Comparison of ENCODE assay signal across 8 cellular contexts in genomic region chr12:56941299-56942017, GRCh38. TPM values are rescaled to one million over a fixed set of nuclear protein-coding genes. Genes with fewer than 3 reads are reported as not detected.
DNase-seq lines count a peak whose midpoint lies in the region; ATAC-seq, FAIRE-seq and TF ChIP-seq lines count a peak whose summit lies in the region.

No MANE protein-coding gene starts in this region.

- H3K27ac Mint-ChIP-seq in Caco-2 (ENCODE audit: unreplicated experiment), result peak overlapping the region; percentile 72
- H3K27ac Mint-ChIP-seq in natural killer cell treated with Interleukin-12 subunit alpha and Interleukin-12 subunit beta and Interleukin-15 and Interleukin-18, amount 100 ng/mL, for 72 hours, result no peak overlapping the region
- no peak overlapping the region for H3K27ac Mint-ChIP-seq in endothelial cell (ENCODE audit: unreplicated experiment)
- no peak overlapping the region for H3K27ac Mint-ChIP-seq in T-helper 2 cell treated with Interferon-gamma antibody and Interleukin-4, amounts not matched to agents 5 μg/mL and 100 μg/mL, for 36 hours

- H3K79me2 ChIP-seq in GM12878 (ENCODE audit: control insufficient read depth, insufficient read depth, low read length), result no peaks in the 10 kb centered on the region

- peak; percentile 78 for ATAC-seq in HG03066 (IDR thresholded peaks at IDR 0.05; ENCODE audit: low read depth, unreplicated experiment)
- peak; percentile 51 for ATAC-seq in GM12878
- peak; percentile 51 to 60 for ATAC-seq in natural killer cell treated with Interleukin-12 subunit alpha and Interleukin-12 subunit beta and Interleukin-15 and Interleukin-18, amount 100 ng/mL, for 72 hours
- no peak for ATAC-seq in activated T-cell treated with anti-CD3 and anti-CD28 coated beads, Interleukin-2, amount 50 U/mL, for 4 hours

- TF ChIP-seq CTCF in Caco-2 (IDR thresholded peaks at IDR 0.05; ENCODE audit: insufficient read depth in 1 of 2, low read depth in 1 of 2, low read length in 1 of 2, severe bottlenecking in 1 of 2, unreplicated experiment in 1 of 2) (no peak), GM12878 (IDR thresholded peaks at IDR 0.05 in 2 of 3, conservative IDR thresholded peaks at IDR 0.05 in 1 of 3; ENCODE audit: control insufficient read depth in 2 of 3, extremely low read depth in 1 of 3, insufficient read depth in 1 of 3, low read depth in 3 of 3, low read length in 3 of 3) (no peak), endothelial cell (IDR thresholded peaks at IDR 0.05; ENCODE audit: unreplicated experiment) (no peak)

- no peak for DNase-seq in Caco-2
- DNase-seq in GM12878 (ENCODE audit: low read depth, low spot score), result peak; percentile 23
- no peak for DNase-seq in natural killer cell treated with Interleukin-12 subunit alpha and Interleukin-12 subunit beta and Interleukin-15 and Interleukin-18, amount 100 ng/mL, for 72 hours (ENCODE audit: low spot score)
- no peak for DNase-seq in endothelial cell (ENCODE audit: low spot score)
- DNase-seq in activated T-cell treated with anti-CD3 and anti-CD28 coated beads, Interleukin-2, amount 50 U/mL, for 4 hours, result no peak
- DNase-seq in NCI-H748 treated with DMSO at 0.1 percent for 48 hours (lab: John Stamatoyannopoulos, UW), result no peak
- no peak for DNase-seq in T-helper 2 cell treated with Interferon-gamma antibody and Interleukin-4, amounts not matched to agents 5 μg/mL and 100 μg/mL, for 36 hours (ENCODE audit: low spot score)

- no peak overlapping the region for H3K9ac ChIP-seq in GM12878 (ENCODE audit: control insufficient read depth, insufficient read depth, low read length)

- intact Hi-C loops in Caco-2 (cut with micrococcal nuclease; ENCODE audit: unreplicated experiment) (no loop called here), GM12878 (cut with micrococcal nuclease; ENCODE audit: unreplicated experiment) (no loop called here)

- H3K9me3 ChIP-seq in Caco-2 (no peaks in the 10 kb centered on the region; the same call in 1 of the 2 replicates), GM12878 (replicated peaks; ENCODE audit: control insufficient read depth, insufficient read depth, low read length) (no peaks in the 10 kb centered on the region; the same call in 2 of the 3 replicates)

- in situ Hi-C loops in GM12878 (cut with MboI), result no loop called here

- H3K4me2 ChIP-seq in GM12878 (ENCODE audit: control insufficient read depth, insufficient read depth), result no peak overlapping the region; the same call in 1 of the 2 replicates

- H3K4me1 ChIP-seq in Caco-2 (peaks cover 8% of the 10 kb centered on the region; the same call in 1 of the 2 replicates), GM12878 (ENCODE audit: control insufficient read depth, insufficient read depth, low read length) (peaks cover 6% of the 10 kb centered on the region; the same call in 1 of the 2 replicates)

- H3K27me3 ChIP-seq in Caco-2 (replicated peaks; ENCODE audit: control insufficient read depth, insufficient read depth, low read length), result no peaks in the 10 kb centered on the region
- no peaks in the 10 kb centered on the region; a peak in 1 of 4 replicates for H3K27me3 ChIP-seq in GM12878 (replicated peaks in 1 of 2; ENCODE audit: control insufficient read depth in 2 of 2, insufficient read depth in 2 of 2, low read length in 1 of 2)

- POLR2A ChIA-PET in Caco-2 (lab: Charles Lee) (no interaction called here), GM12878 (lab: Charles Lee) (no interaction called here)

- no TSS peak for BruUV-seq in Caco-2 (replicated peaks; lab: Mats Ljungman, UMichigan)
- no TSS peak for BruUV-seq in GM12878 (replicated peaks; lab: Mats Ljungman, UMichigan)

- no peak for TF ChIP-seq EP300 in GM12878 (IDR thresholded peaks at IDR 0.05; ENCODE audit: borderline replicate concordance in 1 of 2, control insufficient read depth in 1 of 2, low read depth in 2 of 2, low read length in 2 of 2)

- H3K4me3 ChIP-seq in Caco-2 (ENCODE audit: low read depth, low read length) (no peak overlapping the region), GM12878 (no peak overlapping the region)

- H4K20me1 ChIP-seq in GM12878 (ENCODE audit: control insufficient read depth, insufficient read depth), result no peaks in the 10 kb centered on the region

- H3K9me3 Mint-ChIP-seq in Caco-2 (ENCODE audit: unreplicated experiment) (peaks cover 8% of the 10 kb centered on the region), endothelial cell (ENCODE audit: unreplicated experiment) (no peaks in the 10 kb centered on the region)
- H3K9me3 Mint-ChIP-seq in natural killer cell treated with Interleukin-12 subunit alpha and Interleukin-12 subunit beta and Interleukin-15 and Interleukin-18, amount 100 ng/mL, for 72 hours, result no peaks in the 10 kb centered on the region
- H3K9me3 Mint-ChIP-seq in activated T-cell treated with anti-CD3 and anti-CD28 coated beads, Interleukin-2, amount 50 U/mL, for 4 hours, result no peaks in the 10 kb centered on the region
- no peaks in the 10 kb centered on the region for H3K9me3 Mint-ChIP-seq in T-helper 2 cell treated with Interferon-gamma antibody and Interleukin-4, amounts not matched to agents 5 μg/mL and 100 μg/mL, for 36 hours

- CTCF ChIA-PET in Caco-2 (lab: Charles Lee), result no interaction called here
- CTCF ChIA-PET in GM12878 (lab: Yijun Ruan, JAX), result no interaction called here

- H3K27me3 Mint-ChIP-seq in Caco-2 (ENCODE audit: insufficient read depth, unreplicated experiment) (no peaks in the 10 kb centered on the region), endothelial cell (ENCODE audit: unreplicated experiment) (peaks cover 4% of the 10 kb centered on the region)
- peaks cover 28 to 30% of the 10 kb centered on the region in 2 donors for H3K27me3 Mint-ChIP-seq in natural killer cell treated with Interleukin-12 subunit alpha and Interleukin-12 subunit beta and Interleukin-15 and Interleukin-18, amount 100 ng/mL, for 72 hours
- peaks cover 9% of the 10 kb centered on the region for H3K27me3 Mint-ChIP-seq in activated T-cell treated with anti-CD3 and anti-CD28 coated beads, Interleukin-2, amount 50 U/mL, for 4 hours (ENCODE audit: low read depth)
- peaks cover 41% of the 10 kb centered on the region for H3K27me3 Mint-ChIP-seq in T-helper 2 cell treated with Interferon-gamma antibody and Interleukin-4, amounts not matched to agents 5 μg/mL and 100 μg/mL, for 36 hours (ENCODE audit: low read depth)

- no peak for TF ChIP-seq RAD21 in GM12878 (IDR thresholded peaks at IDR 0.05; ENCODE audit: insufficient read depth, low read depth, low read length)

- no peak for TF ChIP-seq POLR2A in GM12878 (IDR thresholded peaks at IDR 0.05; ENCODE audit: low read depth, low read length)

- FAIRE-seq in GM12878 (lab: Jason Lieb, UNC), result no peak

- peaks cover 10% of the 10 kb centered on the region for H3K4me1 Mint-ChIP-seq in Caco-2 (ENCODE audit: low read depth, unreplicated experiment)
- H3K4me1 Mint-ChIP-seq in natural killer cell treated with Interleukin-12 subunit alpha and Interleukin-12 subunit beta and Interleukin-15 and Interleukin-18, amount 100 ng/mL, for 72 hours (ENCODE audit: low read depth in 2 of 2), result peaks cover 0 to 7% of the 10 kb centered on the region in 2 donors
- peaks cover 2% of the 10 kb centered on the region for H3K4me1 Mint-ChIP-seq in endothelial cell (ENCODE audit: unreplicated experiment)
- H3K4me1 Mint-ChIP-seq in activated T-cell treated with anti-CD3 and anti-CD28 coated beads, Interleukin-2, amount 50 U/mL, for 4 hours (ENCODE audit: low read depth), result no peaks in the 10 kb centered on the region
- peaks cover 6% of the 10 kb centered on the region for H3K4me1 Mint-ChIP-seq in T-helper 2 cell treated with Interferon-gamma antibody and Interleukin-4, amounts not matched to agents 5 μg/mL and 100 μg/mL, for 36 hours (ENCODE audit: low read depth)

- SMC1A ChIA-PET in GM12878 (lab: Charles Lee; ENCODE audit: uncharacterized antibody, unreplicated experiment), result no interaction called here

- H3K36me3 ChIP-seq in Caco-2 (ENCODE audit: control insufficient read depth, insufficient read depth, low read length), result no peaks in the 10 kb centered on the region
- H3K36me3 ChIP-seq in GM12878 (ENCODE audit: control insufficient read depth in 2 of 2, insufficient read depth in 2 of 2, low read length in 1 of 2), result no peaks in the 10 kb centered on the region

- RAD21 ChIA-PET in GM12878 (lab: Charles Lee; ENCODE audit: unreplicated experiment), result interaction anchor here (0.5 kb wide), 1 partner anchor 216 kb away, joined by 4 read pairs; no protein-coding TSS in a partner anchor

- WGBS in GM12878 (ENCODE audit: insufficient coverage, insufficient replicate concordance, low lambda C conversion rate, missing lambda C conversion rate), result 4% methylated on average over 2 of the region's 3 CpGs

- H2AFZ ChIP-seq in GM12878 (ENCODE audit: control insufficient read depth, low read depth, low read length), result no peak overlapping the region

- H3K36me3 Mint-ChIP-seq in Caco-2 (ENCODE audit: insufficient read depth, unreplicated experiment), result no peaks in the 10 kb centered on the region
- no peaks in the 10 kb centered on the region for H3K36me3 Mint-ChIP-seq in natural killer cell treated with Interleukin-12 subunit alpha and Interleukin-12 subunit beta and Interleukin-15 and Interleukin-18, amount 100 ng/mL, for 72 hours
- no peaks in the 10 kb centered on the region for H3K36me3 Mint-ChIP-seq in endothelial cell (ENCODE audit: low read depth, unreplicated experiment)
- H3K36me3 Mint-ChIP-seq in activated T-cell treated with anti-CD3 and anti-CD28 coated beads, Interleukin-2, amount 50 U/mL, for 4 hours (ENCODE audit: insufficient read depth), result no peaks in the 10 kb centered on the region
- no peaks in the 10 kb centered on the region for H3K36me3 Mint-ChIP-seq in T-helper 2 cell treated with Interferon-gamma antibody and Interleukin-4, amounts not matched to agents 5 μg/mL and 100 μg/mL, for 36 hours (ENCODE audit: low read depth)

- no peak overlapping the region for H3K27ac ChIP-seq in GM12878 (ENCODE audit: control insufficient read depth, insufficient read depth)

- H3K4me3 Mint-ChIP-seq in Caco-2 (ENCODE audit: unreplicated experiment), result no peak overlapping the region
- H3K4me3 Mint-ChIP-seq in natural killer cell treated with Interleukin-12 subunit alpha and Interleukin-12 subunit beta and Interleukin-15 and Interleukin-18, amount 100 ng/mL, for 72 hours, result no peak overlapping the region
- H3K4me3 Mint-ChIP-seq in endothelial cell (ENCODE audit: unreplicated experiment), result no peak overlapping the region
- H3K4me3 Mint-ChIP-seq in activated T-cell treated with anti-CD3 and anti-CD28 coated beads, Interleukin-2, amount 50 U/mL, for 4 hours, result no peak overlapping the region
- H3K4me3 Mint-ChIP-seq in T-helper 2 cell treated with Interferon-gamma antibody and Interleukin-4, amounts not matched to agents 5 μg/mL and 100 μg/mL, for 36 hours, result no peak overlapping the region

RNA-seq across cellular contexts. Expression of gene SDR9C7, which starts 7.2 kb away (rescaled TPM):
- total RNA-seq in Caco-2 (2022) (not detected in 2 replicates), GM12878 (2014; rRNA removed) (not detected in 2 replicates), GM12878 (2014; rRNA removed; fragmentation: Illumina TruSeq; extraction: Trizol) (not detected in 2 replicates), GM12878 (2021) (not detected in 2 replicates), endothelial cell (ENCODE audit: unreplicated experiment) (not detected)
- not detected in 2 replicates for total RNA-seq in GM12878 (2013; cell fraction: nucleolus; rRNA removed)
- not detected for polyA plus RNA-seq in GM12878 (2011; ENCODE audit: low read depth)
- polyA plus RNA-seq in GM12878 (2011; rRNA removed) (0.06 TPM in 1 of 2 replicates, not detected in the other), GM12878 (2014; fragmentation: Illumina TruSeq; extraction: Trizol) (not detected in 2 replicates), GM12878 (2014; fragmentation: Nextera tagmentation; extraction: Ambion mirVana) (not detected), GM12878 (2014; rRNA removed) (0.04 TPM in 1 of 2 replicates, not detected in the other), GM12878 (2016; fragmentation: Nextera tagmentation; extraction: Ambion mirVana) (not detected)
- polyA plus RNA-seq in GM12878 (2011; cell fraction: cytosol; rRNA removed), result not detected in 2 replicates
- polyA plus RNA-seq in GM12878 (2011; cell fraction: nucleus; rRNA removed), result 0.07 TPM in 1 of 2 replicates, not detected in the other
- polyA plus RNA-seq in GM12878 (2012), result not detected in 2 replicates
- 0.15 TPM in 1 of 2 replicates, not detected in the other for polyA minus RNA-seq in GM12878 (2011; rRNA and poly(A)+ RNA removed)
- polyA minus RNA-seq in GM12878 (2011; cell fraction: cytosol; rRNA and poly(A)+ RNA removed), result not detected in 2 replicates
- polyA minus RNA-seq in GM12878 (2011; cell fraction: nucleus; rRNA and poly(A)+ RNA removed), result not detected in 2 replicates
- total RNA-seq in natural killer cell treated with Interleukin-12 subunit alpha and Interleukin-12 subunit beta and Interleukin-15 and Interleukin-18, amount 100 ng/mL, for 72 hours, result not detected
- not detected for total RNA-seq in activated T-cell treated with anti-CD3 and anti-CD28 coated beads, Interleukin-2, amount 50 U/mL, for 4 hours

RNA-seq across cellular contexts. Expression of gene RDH16, which starts 15.9 kb away (rescaled TPM):
- 0.39 and 0.53 TPM in 2 replicates for total RNA-seq in Caco-2 (2022)
- 0.98 and 1.3 TPM in 2 replicates for total RNA-seq in GM12878 (2013; cell fraction: nucleolus; rRNA removed)
- 0.05 and 0.06 TPM in 2 replicates for total RNA-seq in GM12878 (2014; rRNA removed)
- 0.04 TPM in 1 of 2 replicates, not detected in the other for total RNA-seq in GM12878 (2014; rRNA removed; fragmentation: Illumina TruSeq; extraction: Trizol)
- 0.31 TPM in 1 of 2 replicates, not detected in the other for total RNA-seq in GM12878 (2021)
- 0.21 TPM for polyA plus RNA-seq in GM12878 (2011; ENCODE audit: low read depth)
- polyA plus RNA-seq in GM12878 (2011; rRNA removed), result 0.03 and 0.05 TPM in 2 replicates
- polyA plus RNA-seq in GM12878 (2011; cell fraction: cytosol; rRNA removed), result 0.04 and 0.05 TPM in 2 replicates
- 0.70 and 0.76 TPM in 2 replicates for polyA plus RNA-seq in GM12878 (2011; cell fraction: nucleus; rRNA removed)
- 0.15 and 0.19 TPM in 2 replicates for polyA plus RNA-seq in GM12878 (2012)
- polyA plus RNA-seq in GM12878 (2014; fragmentation: Illumina TruSeq; extraction: Trizol), result 0.09 TPM in 1 of 2 replicates, not detected in the other
- under 1 TPM; 0.04 to 0.08 TPM for polyA plus RNA-seq in GM12878 (2014; fragmentation: Nextera tagmentation; extraction: Ambion mirVana)
- polyA plus RNA-seq in GM12878 (2014; rRNA removed), result 0.15 and 0.18 TPM in 2 replicates
- under 1 TPM; 0.05 to 0.07 TPM for polyA plus RNA-seq in GM12878 (2016; fragmentation: Nextera tagmentation; extraction: Ambion mirVana)
- polyA minus RNA-seq in GM12878 (2011; rRNA and poly(A)+ RNA removed), result 0.07 and 0.10 TPM in 2 replicates
- polyA minus RNA-seq in GM12878 (2011; cell fraction: cytosol; rRNA and poly(A)+ RNA removed), result not detected in 2 replicates
- 0.12 TPM in 1 of 2 replicates, not detected in the other for polyA minus RNA-seq in GM12878 (2011; cell fraction: nucleus; rRNA and poly(A)+ RNA removed)
- total RNA-seq in natural killer cell treated with Interleukin-12 subunit alpha and Interleukin-12 subunit beta and Interleukin-15 and Interleukin-18, amount 100 ng/mL, for 72 hours, result under 1 TPM; 0.52 to 0.78 TPM
- total RNA-seq in endothelial cell (ENCODE audit: unreplicated experiment), result 0.82 TPM
- total RNA-seq in activated T-cell treated with anti-CD3 and anti-CD28 coated beads, Interleukin-2, amount 50 U/mL, for 4 hours, result under 1 TPM; 0.05 to 0.20 (median 0.16) TPM

Comparison
In these comparisons a context has a peak if more than half of its experiments do, and no peak if none do; other contexts are left out.
1. ATAC-seq: peak in HG03066 (single experiment), GM12878 (single experiment) and natural killer cell treated with Interleukin-12 subunit alpha and Interleukin-12 subunit beta and Interleukin-15 and Interleukin-18, amount 100 ng/mL, for 72 hours (2 of 2); none in activated T-cell treated with anti-CD3 and anti-CD28 coated beads, Interleukin-2, amount 50 U/mL, for 4 hours (0 of 2).